ENCODE assay signal across 7 cellular contexts in genomic region chr5:113683211-113683610, GRCh38.
"Had no signal": no experiment of that assay in that cellular context is flagged by ENCODE, and none has a peak within 500 bp of the region (broad histone marks: within the 10 kb centered on the region; RNA-seq: fewer than 3 reads in every experiment).

No MANE protein-coding gene starts in this region.

- H3K27ac ChIP-seq: GM23248, HL-60 had no signal

- H3K36me3 ChIP-seq: HAP-1 had no signal

- ATAC-seq: K562 had no signal

- H3K9ac ChIP-seq: GM23248 had no signal

- DNase-seq: GOT3, H7, KG1 had no signal

- H3K4me1 ChIP-seq: HAP-1 had no signal

- H3K4me3 ChIP-seq: GM23248, HAP-1, K562 had no signal

- H3K9me3 ChIP-seq: HAP-1 had no signal
